Comparison of ENCODE assay signal across 22 cellular contexts in genomic region chr12:43992856-43993255, GRCh38.
"Had no signal": no experiment of that assay in that cellular context is flagged by ENCODE, and none has a peak within 500 bp of the region (broad histone marks: within the 10 kb centered on the region; RNA-seq: fewer than 3 reads in every experiment).

No MANE protein-coding gene starts in this region.

- DNase-seq: stimulated activated CD4-positive, alpha-beta T cell treated with anti-CD3 and anti-CD28 coated beads, Interleukin-2, amount 100 ng/mL, for 48 hours; stimulated activated CD4-positive, alpha-beta T cell treated with anti-CD3 and anti-CD28 coated beads, Interleukin-4, amount 100 ng/mL, for 1 hour; stimulated activated CD4-positive, alpha-beta T cell treated with anti-CD3 and anti-CD28 coated beads, Interleukin-4, amount 100 ng/mL, for 24 hours; stimulated activated CD4-positive, alpha-beta T cell treated with anti-CD3 and anti-CD28 coated beads, Interleukin-4, amount 100 ng/mL, for 4 hours; stimulated activated CD8-positive, alpha-beta memory T cell treated with anti-CD3 and anti-CD28 coated beads, Interleukin-4, amount 100 ng/mL, for 48 hours; stimulated activated naive B cell treated with anti-CD40 and anti-IgM and Interleukin-4, amounts not matched to agents 10 μg/mL and 1 μg/mL and 100 μg/mL, for 72 hours; stimulated activated naive CD4-positive, alpha-beta T cell; stimulated activated naive CD4-positive, alpha-beta T cell treated with Interleukin-2 at 50 U/mL for 16 hours; stimulated activated naive CD8-positive, alpha-beta T cell treated with anti-CD3 and anti-CD28 coated beads, Interleukin-15, amount 100 ng/mL, for 72 hours; stimulated activated naive CD8-positive, alpha-beta T cell treated with anti-CD3 and anti-CD28 coated beads, Interleukin-15, Interleukin-2, amounts not matched to agents 100 U/mL and 50 U/mL, for 24 hours; stomach; substantia nigra; testis; thyroid gland; tibial artery; transverse colon; trophoblast cell; upper lobe of left lung; upper lobe of right lung; uterus had no signal

- ATAC-seq: stimulated activated effector memory CD8-positive, alpha-beta T cell treated with anti-CD3 and anti-CD28 coated beads, Interleukin-12 subunit alpha, Interleukin-12 subunit beta, amount 100 ng/mL, for 72 hours; stimulated activated memory B cell treated with anti-CD40 and anti-IgM and Interleukin-4, amounts not matched to agents 10 μg/mL and 1 μg/mL and 100 μg/mL, for 72 hours; stimulated activated naive B cell treated with anti-CD40 and anti-IgM and Interleukin-4, amounts not matched to agents 10 μg/mL and 1 μg/mL and 100 μg/mL, for 72 hours; stimulated activated naive CD8-positive, alpha-beta T cell treated with anti-CD3 and anti-CD28 coated beads, Interleukin-15, amount 100 ng/mL, for 72 hours; stimulated activated naive CD8-positive, alpha-beta T cell treated with anti-CD3 and anti-CD28 coated beads, Interleukin-15, Interleukin-2, amounts not matched to agents 100 U/mL and 50 U/mL, for 24 hours; upper lobe of right lung had no signal
